14 cellular contexts compared by ENCODE assay signal in the genomic region with DNA sequence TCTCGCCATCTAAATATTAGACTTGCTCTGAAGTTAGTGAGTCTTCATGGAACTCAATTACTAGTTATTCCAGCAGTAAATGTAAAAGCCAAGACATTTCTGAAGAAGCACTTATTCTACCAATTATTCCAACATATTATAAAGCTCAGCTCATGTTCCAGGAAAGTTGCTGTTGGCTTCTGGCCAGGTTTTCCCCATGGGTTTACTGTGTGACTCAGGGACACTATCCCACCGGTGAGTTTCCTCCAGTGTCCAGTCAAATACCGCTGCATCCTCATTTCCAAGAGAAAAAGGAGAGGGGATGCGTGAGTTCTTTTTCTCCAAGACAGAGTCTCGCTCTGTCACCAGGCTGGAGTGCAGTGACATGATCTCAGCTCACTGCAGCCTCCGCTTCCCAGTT. TPM values are rescaled to one million over a fixed set of nuclear protein-coding genes. Genes with fewer than 3 reads are reported as not detected.
DNase-seq lines count a peak whose midpoint lies in the region; ATAC-seq and TF ChIP-seq lines count a peak whose summit lies in the region.
"Had no signal": no experiment of that assay in that cellular context is flagged by ENCODE, and none has a peak within 500 bp of the region (broad histone marks: within the 10 kb centered on the region; RNA-seq: fewer than 3 reads in every experiment).

No MANE protein-coding gene starts in this region.

- no peak overlapping the region for H3K4me3 ChIP-seq in fibroblast of mammary gland (ENCODE audit: control insufficient read depth, low read depth, low read length)
- H3K4me3 ChIP-seq: BLaER1, SJCRH30 had no signal

- ATAC-seq in GM19452 (IDR thresholded peaks at IDR 0.05; ENCODE audit: unreplicated experiment) = no peak

- DNase-seq in LHCN-M2 (ENCODE audit: low read depth) (peak; percentile 54), astrocyte of the hippocampus (ENCODE audit: low read depth, low spot score) (peak; percentile 50), fibroblast of mammary gland (ENCODE audit: low read depth) (peak; percentile 47), non-pigmented ciliary epithelial cell (ENCODE audit: low read depth) (peak; percentile 26), iPS-NIHi11 (ENCODE audit: low spot score) (no peak), NCI-H187 (lab: John Stamatoyannopoulos, UW) (no peak)
- DNase-seq: Kasumi-1, MV-4-11, NCI-H1417 treated with DMSO at 0.1 percent for 48 hours, NCI-H2029 treated with DMSO at 0.1 percent for 48 hours, NCI-H524 had no signal

- TF ChIP-seq CTCF in fibroblast of mammary gland (conservative IDR thresholded peaks at IDR 0.05; ENCODE audit: control insufficient read depth, insufficient read depth, low read depth, low read length) = no peak

RNA-seq across cellular contexts. Expression of a gene that starts 9.2 kb away (rescaled TPM):
- 1.4 and 1.9 TPM in 2 replicates for total RNA-seq in LHCN-M2 (2014; rRNA removed)
- polyA plus RNA-seq in LHCN-M2 (2012) = 0.44 TPM

RNA-seq across cellular contexts. Expression of a gene that starts 32.6 kb away (rescaled TPM):
- 15.7 and 23.0 TPM in 2 replicates for total RNA-seq in LHCN-M2 (2014; rRNA removed)
- 3.7 TPM for polyA plus RNA-seq in LHCN-M2 (2012)

Comparison
In these comparisons a context has a peak if more than half of its experiments do, and no peak if none do; other contexts are left out.
1. DNase-seq: peak in LHCN-M2 (single experiment), astrocyte of the hippocampus (single experiment), fibroblast of mammary gland (single experiment) and non-pigmented ciliary epithelial cell (single experiment); none in iPS-NIHi11 (single experiment) and NCI-H187 (0 of 2).